10 cellular contexts compared by ENCODE assay signal in the genomic region with DNA sequence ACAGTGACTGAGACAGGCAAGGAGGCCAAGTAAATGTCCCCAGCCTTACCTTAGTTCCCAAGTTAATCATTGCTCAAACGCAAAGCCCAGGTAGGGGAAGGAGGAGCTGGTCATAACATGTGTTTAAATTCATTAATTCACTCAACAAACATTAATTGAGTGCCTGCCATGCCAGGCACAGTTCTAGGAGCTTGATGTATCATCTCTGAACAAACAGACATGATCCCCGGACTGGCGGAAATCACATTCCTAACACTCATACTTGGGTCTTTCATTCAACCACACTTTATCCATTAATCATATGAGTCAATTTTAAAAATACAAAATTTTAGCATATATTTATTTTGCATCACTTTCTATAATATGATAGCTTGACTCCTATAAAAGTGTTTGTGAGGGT.
"Had no signal": no experiment of that assay in that cellular context is flagged by ENCODE, and none has a peak within 500 bp of the region (broad histone marks: within the 10 kb centered on the region; RNA-seq: fewer than 3 reads in every experiment).

No MANE protein-coding gene starts in this region.

- H3K27ac Mint-ChIP-seq: activated naive CD8-positive, alpha-beta T cell treated with anti-CD3 and anti-CD28 coated beads for 36 hours; memory B cell; nephron progenitor cell; T-helper 17 cell; type B pancreatic cell had no signal

- H3K9me3 Mint-ChIP-seq: activated naive CD8-positive, alpha-beta T cell treated with anti-CD3 and anti-CD28 coated beads for 36 hours; memory B cell had no signal

- H3K27ac ChIP-seq: esophagus muscularis mucosa, prostate gland, spleen, thoracic aorta, vagina had no signal

- H3K36me3 ChIP-seq: esophagus muscularis mucosa, prostate gland, spleen, thoracic aorta, vagina had no signal

- H3K4me1 Mint-ChIP-seq: activated naive CD8-positive, alpha-beta T cell treated with anti-CD3 and anti-CD28 coated beads for 36 hours; memory B cell had no signal

- H3K36me3 Mint-ChIP-seq: activated naive CD8-positive, alpha-beta T cell treated with anti-CD3 and anti-CD28 coated beads for 36 hours; memory B cell had no signal

- H3K27me3 ChIP-seq: esophagus muscularis mucosa, vagina had no signal

- H3K4me1 ChIP-seq: prostate gland, vagina had no signal

- H3K4me3 Mint-ChIP-seq: activated naive CD8-positive, alpha-beta T cell treated with anti-CD3 and anti-CD28 coated beads for 36 hours; memory B cell; nephron progenitor cell; T-helper 17 cell; type B pancreatic cell had no signal

- H3K9me3 ChIP-seq: prostate gland, spleen, thoracic aorta, vagina had no signal

- H3K4me3 ChIP-seq: esophagus muscularis mucosa, prostate gland, spleen, thoracic aorta, vagina had no signal
